ENCODE assay signal across 1 cellular context in genomic region chr13:76992548-76993001, GRCh38.
TF ChIP-seq lines count a peak whose summit lies in the region.

No MANE protein-coding gene starts in this region.

TF ChIP-seq in H1, 55 proteins besides CTCF, POLR2A, EP300 and RAD21:
- no peak for TF ChIP-seq USF2 (IDR thresholded peaks at IDR 0.05; ENCODE audit: low read length)
- TF ChIP-seq HDAC2 (IDR thresholded peaks at IDR 0.05; ENCODE audit: borderline replicate concordance in 1 of 2, low read depth in 2 of 2, low read length in 2 of 2), result peak in 1 of 2 experiments; percentile 16; a peak in 1 of 4 replicates
- TF ChIP-seq SAP30 (IDR thresholded peaks at IDR 0.05; ENCODE audit: insufficient read depth, insufficient replicate concordance, low read length), result peak; percentile 73
TF ChIP-seq in H1: peak in this region for 2.
